1 cellular context compared by ENCODE assay signal in the genomic region with DNA sequence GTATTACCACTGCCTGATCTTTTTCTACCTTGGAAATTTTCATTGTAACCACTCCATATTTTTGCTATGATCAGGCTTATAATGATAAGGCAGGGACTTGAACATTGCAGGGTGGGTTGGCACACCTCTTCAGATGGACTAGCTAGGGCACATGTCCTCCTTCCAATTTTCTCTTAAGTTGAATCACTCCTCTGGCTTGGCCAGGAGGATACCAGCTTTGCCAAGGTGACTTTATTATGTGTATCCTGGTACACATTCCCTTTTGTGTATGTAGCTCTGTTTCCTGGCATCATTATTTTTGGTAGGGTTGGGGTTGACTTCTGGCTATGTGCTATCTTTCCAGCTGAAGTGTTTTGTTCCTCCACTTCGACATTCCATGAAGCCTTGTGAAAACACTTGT.
TF ChIP-seq lines count a peak whose summit lies in the region.

No MANE protein-coding gene starts in this region.

TF ChIP-seq in liver, 16 proteins besides CTCF, POLR2A, EP300 and RAD21 (continued from another document):
- TF ChIP-seq, protein P1, sequence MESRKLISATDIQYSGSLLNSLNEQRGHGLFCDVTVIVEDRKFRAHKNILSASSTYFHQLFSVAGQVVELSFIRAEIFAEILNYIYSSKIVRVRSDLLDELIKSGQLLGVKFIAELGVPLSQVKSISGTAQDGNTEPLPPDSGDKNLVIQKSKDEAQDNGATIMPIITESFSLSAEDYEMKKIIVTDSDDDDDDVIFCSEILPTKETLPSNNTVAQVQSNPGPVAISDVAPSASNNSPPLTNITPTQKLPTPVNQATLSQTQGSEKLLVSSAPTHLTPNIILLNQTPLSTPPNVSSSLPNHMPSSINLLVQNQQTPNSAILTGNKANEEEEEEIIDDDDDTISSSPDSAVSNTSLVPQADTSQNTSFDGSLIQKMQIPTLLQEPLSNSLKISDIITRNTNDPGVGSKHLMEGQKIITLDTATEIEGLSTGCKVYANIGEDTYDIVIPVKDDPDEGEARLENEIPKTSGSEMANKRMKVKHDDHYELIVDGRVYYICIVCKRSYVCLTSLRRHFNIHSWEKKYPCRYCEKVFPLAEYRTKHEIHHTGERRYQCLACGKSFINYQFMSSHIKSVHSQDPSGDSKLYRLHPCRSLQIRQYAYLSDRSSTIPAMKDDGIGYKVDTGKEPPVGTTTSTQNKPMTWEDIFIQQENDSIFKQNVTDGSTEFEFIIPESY (IDR thresholded peaks at IDR 0.05): no peak
